Comparison of ENCODE assay signal across 8 cellular contexts in the genomic region with DNA sequence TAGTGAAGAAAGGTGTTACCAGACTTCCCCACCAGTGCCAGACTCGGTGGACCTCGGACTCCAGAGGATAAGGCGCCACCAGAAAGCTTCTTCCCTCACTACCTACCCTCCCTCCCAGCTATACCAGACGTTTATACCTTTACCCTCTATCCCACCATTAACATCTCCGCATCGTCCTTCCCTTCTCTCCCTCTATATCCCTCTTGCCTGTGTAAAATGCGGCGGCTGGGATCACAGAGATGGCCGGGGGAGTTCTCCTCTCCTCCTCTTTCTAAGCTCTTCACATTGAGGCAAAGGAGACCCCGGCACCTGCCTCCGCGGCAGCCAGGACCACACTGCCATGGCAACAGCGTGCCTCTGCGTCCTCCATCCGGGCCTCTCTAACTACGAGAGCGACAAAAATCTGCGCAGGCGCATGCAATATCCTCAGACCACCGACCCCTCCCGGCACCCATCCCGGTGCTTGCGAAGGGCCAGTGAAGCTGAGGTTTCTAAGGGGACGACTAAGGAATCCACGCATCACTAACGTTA. TPM values are rescaled to one million over a fixed set of nuclear protein-coding genes. Genes with fewer than 3 reads are reported as not detected.
DNase-seq lines count a peak whose midpoint lies in the region; ATAC-seq and TF ChIP-seq lines count a peak whose summit lies in the region.

A gene (minus strand): TSS at position 394 of the 531 bp plus-strand sequence. CDS start 2,547 bp downstream, outside the sequence.

- TF ChIP-seq POLR2A in testis (IDR thresholded peaks at IDR 0.05), result no peak

- H3K4me1 ChIP-seq in Panc1 (ENCODE audit: control insufficient read depth, insufficient read depth, low read length) (peaks cover 5% of the 10 kb centered on the region; the same call in 1 of the 2 replicates), testis (no peaks in the 10 kb centered on the region)

- no peaks in the 10 kb centered on the region for H3K4me1 Mint-ChIP-seq in glutamatergic neuron (ENCODE audit: low read depth, unreplicated experiment)

- 1 to 3% methylated on average over 25 to 26 of the region's 26 CpGs for WGBS in testis, 2 donors

- H3K4me3 Mint-ChIP-seq in glutamatergic neuron (ENCODE audit: unreplicated experiment), result peak within 1 kb of the TSS; percentile 98

- in situ Hi-C loops in Panc1 (cut with HindIII; ENCODE audit: low pct_unique_long_range_greater_than_20kb, low sequenced_read_pairs), result no loop called here

- peak within 1 kb of the TSS; percentile 64 for H3K27ac ChIP-seq in Panc1 (ENCODE audit: low read length)
- peak within 1 kb of the TSS in 1 of 2 donors; percentile 50 for H3K27ac ChIP-seq in testis

- ATAC-seq in HG03108 (IDR thresholded peaks at IDR 0.05; ENCODE audit: unreplicated experiment), result peak; percentile 72
- ATAC-seq in Panc1, result peak; percentile 99
- ATAC-seq in GM21526 (IDR thresholded peaks at IDR 0.05; ENCODE audit: low FRiP score, unreplicated experiment), result no peak

- TF ChIP-seq CTCF in GM06990 (IDR thresholded peaks at IDR 0.05; ENCODE audit: insufficient read depth, low read length, poor library complexity, severe bottlenecking) (no peak), Panc1 (IDR thresholded peaks at IDR 0.05) (no peak), glutamatergic neuron (IDR thresholded peaks at IDR 0.05; ENCODE audit: partially characterized antibody, unreplicated experiment) (no peak), testis (IDR thresholded peaks at IDR 0.05) (no peak)

- H3K27me3 ChIP-seq in GM06990 (replicated peaks; ENCODE audit: control insufficient read depth, insufficient read depth, low read length) (peaks cover 2% of the 10 kb centered on the region; the same call in 1 of the 2 replicates), Panc1 (ENCODE audit: control insufficient read depth, insufficient read depth, low read length) (peaks cover 15% of the 10 kb centered on the region), testis (no peaks in the 10 kb centered on the region)

- H3K27me3 Mint-ChIP-seq in glutamatergic neuron (ENCODE audit: unreplicated experiment), result peaks cover 4% of the 10 kb centered on the region

- H3K36me3 ChIP-seq in GM06990 (ENCODE audit: control insufficient read depth, insufficient read depth, low read length) (no peaks in the 10 kb centered on the region), Panc1 (ENCODE audit: control insufficient read depth, insufficient read depth, low read length) (no peaks in the 10 kb centered on the region), testis (ENCODE audit: low read depth, missing control alignments) (no peaks in the 10 kb centered on the region)

- H3K9me3 ChIP-seq in Panc1 (ENCODE audit: control insufficient read depth, insufficient read depth, low read depth, low read length), result no peaks in the 10 kb centered on the region
- no peaks in the 10 kb centered on the region for H3K9me3 ChIP-seq in testis

- POLR2A ChIA-PET in Panc1 (lab: Charles Lee), result no interaction called here

- no TSS peak for BruUV-seq in Panc1 (replicated peaks; lab: Mats Ljungman, UMichigan)

- no peaks in the 10 kb centered on the region for H3K36me3 Mint-ChIP-seq in glutamatergic neuron (ENCODE audit: unreplicated experiment)

- DNase-seq in GM06990 (ENCODE audit: extremely low read depth, insufficient read length), result peak; percentile 8
- DNase-seq in Panc1 (ENCODE audit: low read depth, low spot score), result peak; percentile 20
- DNase-seq in activated naive CD4-positive, alpha-beta T cell (lab: John Stamatoyannopoulos, UW), result peak in 3 of 4 experiments; percentile 10 to 53 (median 16)
- DNase-seq in glutamatergic neuron, result peak; percentile 94
- peak; percentile 73 for DNase-seq in occipital lobe (lab: John Stamatoyannopoulos, UW)
- peak; percentile 93 for DNase-seq in testis

- H3K4me3 ChIP-seq in GM06990 (replicated peaks; ENCODE audit: low read depth, low read length), result peak within 1 kb of the TSS; percentile 59
- peak within 1 kb of the TSS; percentile 63 to 68 for H3K4me3 ChIP-seq in Panc1 (ENCODE audit: low read depth in 2 of 2, low read length in 2 of 2)
- H3K4me3 ChIP-seq in testis, result peak within 1 kb of the TSS; percentile 67 to 74

- H3K27ac Mint-ChIP-seq in glutamatergic neuron (ENCODE audit: unreplicated experiment), result peak within 1 kb of the TSS; percentile 88

- CTCF ChIA-PET in Panc1 (lab: Charles Lee), result no interaction called here

- intact Hi-C loops in Panc1 (cut with micrococcal nuclease; ENCODE audit: unreplicated experiment) (no loop called here), testis (cut with DNase I; ENCODE audit: low total_unique reads) (no loop called here)

- H3K9me3 Mint-ChIP-seq in glutamatergic neuron (ENCODE audit: unreplicated experiment), result peaks cover 4% of the 10 kb centered on the region

RNA-seq across cellular contexts. Expression of the gene that starts here (rescaled TPM):
- 0.39 TPM for total RNA-seq in Panc1 (2021; ENCODE audit: unreplicated experiment)
- polyA plus RNA-seq in Panc1 (2012; ENCODE audit: insufficient read length), result 0.42 TPM
- 1.1 TPM for total RNA-seq in glutamatergic neuron (ENCODE audit: unreplicated experiment)
- 6.4 TPM for total RNA-seq in occipital lobe
- total RNA-seq in testis, result 10 to 100 TPM; 14.2 to 27.1 TPM
- polyA plus RNA-seq in testis (ENCODE audit: insufficient read depth, low read depth, low replicate concordance), result 17.5 TPM

Comparison
In these comparisons a context has a peak if more than half of its experiments do, and no peak if none do; other contexts are left out.
1. Peak in DNase-seq, ATAC-seq, H3K4me3 ChIP-seq and H3K27ac ChIP-seq in Panc1; RNA of the gene not detected or under 1 TPM.
2. DNase-seq: peak in every context shown above with its lines; median percentile 94 in glutamatergic neuron; 93 in testis; 73 in occipital lobe; 20 in Panc1; 16 in activated naive CD4-positive, alpha-beta T cell; 8 in GM06990.